Comparison of ENCODE assay signal across 8 cellular contexts in the genomic region with DNA sequence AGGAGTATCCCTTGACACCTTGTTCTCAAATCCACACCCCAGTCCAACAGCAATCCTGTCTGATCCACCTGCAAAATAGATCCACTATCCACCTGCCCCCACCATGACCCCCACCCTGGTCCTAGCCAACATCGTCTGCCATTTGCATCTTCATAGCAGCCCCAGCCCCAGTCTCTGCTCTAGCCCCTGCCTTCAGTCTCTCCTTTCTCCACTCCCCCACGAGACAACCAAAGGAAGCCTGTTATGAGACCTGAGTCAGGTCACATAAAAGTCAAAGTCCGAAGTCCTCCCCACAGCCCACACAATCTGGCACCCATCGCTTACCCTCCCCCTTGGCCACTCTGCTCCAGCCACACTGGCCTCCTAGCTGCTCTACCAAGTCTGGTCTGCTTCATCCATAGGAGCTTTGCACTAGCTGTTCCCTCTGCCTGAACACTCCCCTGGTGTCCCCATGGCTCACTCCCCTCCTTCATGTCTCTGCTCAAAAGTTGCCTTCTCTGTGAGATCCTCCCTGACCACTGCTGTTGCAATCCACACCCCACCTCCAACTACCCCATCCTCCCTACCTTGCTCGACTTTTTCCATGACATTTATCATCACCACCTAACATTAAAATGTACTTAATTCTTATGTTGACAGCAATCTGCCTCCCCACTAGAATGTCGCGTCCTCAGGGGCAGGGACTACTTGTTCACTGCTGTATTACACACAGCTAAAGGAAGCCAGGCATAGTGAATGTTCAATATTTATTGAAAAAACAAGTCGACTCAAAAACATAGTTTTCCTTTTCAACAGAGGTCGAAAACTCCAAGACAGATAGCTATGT. TPM values are rescaled to one million over a fixed set of nuclear protein-coding genes. Genes with fewer than 3 reads are reported as not detected.
DNase-seq lines count a peak whose midpoint lies in the region; ATAC-seq and TF ChIP-seq lines count a peak whose summit lies in the region.

No MANE protein-coding gene starts in this region.

- no peaks in the 10 kb centered on the region for H3K9me2 ChIP-seq in OCI-LY7 (ENCODE audit: insufficient read depth, low read length)

- CTCF ChIA-PET in OCI-LY7 (lab: Charles Lee; ENCODE audit: unreplicated experiment), result interaction anchor here (0.9 to 1.0 kb wide), 2 partner anchors 10 to 13 kb away, joined by 3 read pairs; no protein-coding TSS in a partner anchor

- no TSS peak for BruUV-seq in OCI-LY7 (replicated peaks; lab: Mats Ljungman, UMichigan)

- POLR2A ChIA-PET in OCI-LY7 (lab: Charles Lee), result interaction anchor here (1.3 to 1.6 kb wide), 4 partner anchors 9 to 25 kb away, joined by 4 to 9 read pairs (median 6); a partner anchor contains a TSS

- no peak for ATAC-seq in GM19455 (IDR thresholded peaks at IDR 0.05; ENCODE audit: unreplicated experiment)
- ATAC-seq in HG02884 (IDR thresholded peaks at IDR 0.05; ENCODE audit: unreplicated experiment), result no peak
- ATAC-seq in HG03439 (IDR thresholded peaks at IDR 0.05; ENCODE audit: unreplicated experiment), result no peak

- peaks cover 4% of the 10 kb centered on the region for H4K20me1 ChIP-seq in OCI-LY7 (ENCODE audit: insufficient read depth, low read length)

- no peak for DNase-seq in OCI-LY7 (ENCODE audit: low spot score)
- peak; percentile 92 for DNase-seq in coronary artery (ENCODE audit: low spot score)
- peak in 1 of 2 donors; percentile 97 for DNase-seq in vagina (ENCODE audit: extremely low spot score in 2 of 2)

- peaks cover 43% of the 10 kb centered on the region for H3K79me2 ChIP-seq in OCI-LY7 (ENCODE audit: insufficient read depth, low read depth, low read length)

- TF ChIP-seq CTCF in OCI-LY7 (conservative IDR thresholded peaks at IDR 0.05; ENCODE audit: low read length) (no peak), coronary artery (IDR thresholded peaks at IDR 0.05) (no peak), vagina (IDR thresholded peaks at IDR 0.05) (no peak)

- intact Hi-C loops in OCI-LY7 (cut with micrococcal nuclease; ENCODE audit: unreplicated experiment) (loop anchor here (1.0 kb wide), 1 partner anchor 199 kb away; no protein-coding TSS in a partner anchor), vagina (cut with DNase I) (loop anchor here (5.0 kb wide), 1 partner anchor 69 kb away; a partner anchor contains a TSS)

- H3K4me1 ChIP-seq in OCI-LY7 (ENCODE audit: insufficient read depth, low read length, poor library complexity, severe bottlenecking), result peaks cover 33% of the 10 kb centered on the region
- peaks cover 35% of the 10 kb centered on the region for H3K4me1 ChIP-seq in mononuclear cell (ENCODE audit: insufficient read depth, low read length)
- peaks cover 47% of the 10 kb centered on the region for H3K4me1 ChIP-seq in vagina

- H3K27me3 ChIP-seq in mononuclear cell (ENCODE audit: insufficient read depth, low read length) (no peaks in the 10 kb centered on the region), vagina (no peaks in the 10 kb centered on the region)

- peak overlapping the region; percentile 96 for H3K4me2 ChIP-seq in OCI-LY7 (ENCODE audit: low read length)

- H3K27ac ChIP-seq in OCI-LY7 (ENCODE audit: low read depth, low read length, poor library complexity, severe bottlenecking) (peak overlapping the region; percentile 91), coronary artery (peak overlapping the region; percentile 99 to 100), vagina (peak overlapping the region; percentile 100)

- peaks cover 27% of the 10 kb centered on the region for H3K36me3 ChIP-seq in OCI-LY7 (ENCODE audit: insufficient read depth, low read length)
- H3K36me3 ChIP-seq in vagina, result peaks cover 6 to 28% of the 10 kb centered on the region in 2 donors

- peak; percentile 12 for TF ChIP-seq POLR2A in GM10847 (IDR thresholded peaks at IDR 0.05; ENCODE audit: extremely low read depth, insufficient read length)
- no peak for TF ChIP-seq POLR2A in vagina (IDR thresholded peaks at IDR 0.05)

- no peaks in the 10 kb centered on the region for H3K9me3 ChIP-seq in OCI-LY7 (ENCODE audit: low read length)
- no peaks in the 10 kb centered on the region for H3K9me3 ChIP-seq in mononuclear cell (ENCODE audit: low read depth, low read length)
- H3K9me3 ChIP-seq in vagina, result no peaks in the 10 kb centered on the region

- no peak overlapping the region for H2AFZ ChIP-seq in OCI-LY7 (ENCODE audit: low read length)

- peak overlapping the region; percentile 61 for H3K4me3 ChIP-seq in OCI-LY7 (ENCODE audit: low read depth, low read length, poor library complexity, severe bottlenecking)
- peak overlapping the region; percentile 97 for H3K4me3 ChIP-seq in coronary artery
- peak overlapping the region; percentile 100 for H3K4me3 ChIP-seq in mononuclear cell (ENCODE audit: low read length)
- H3K4me3 ChIP-seq in vagina, result peak overlapping the region; percentile 97 to 98

RNA-seq across cellular contexts. Expression of a gene that starts 1.2 kb away (rescaled TPM):
- total RNA-seq in OCI-LY7 (2014; rRNA removed; shearing (Covaris generic)), result 28.3 and 30.4 TPM in 2 replicates
- total RNA-seq in OCI-LY7 (2022) (65.9 and 68.2 TPM in 2 replicates), mononuclear cell (21.5 TPM), vagina (18.9 TPM)

RNA-seq across cellular contexts. Expression of a gene that starts 4.6 kb away (rescaled TPM):
- total RNA-seq in OCI-LY7 (2014; rRNA removed; shearing (Covaris generic)), result 19.4 and 21.8 TPM in 2 replicates
- total RNA-seq in OCI-LY7 (2022) (55.9 and 57.2 TPM in 2 replicates), mononuclear cell (676 TPM), vagina (631 TPM)

RNA-seq across cellular contexts. Expression of a gene that starts 20.0 kb away (rescaled TPM):
- 15.7 and 28.3 TPM in 2 replicates for total RNA-seq in OCI-LY7 (2014; rRNA removed; shearing (Covaris generic))
- total RNA-seq in OCI-LY7 (2022) (31.2 and 31.3 TPM in 2 replicates), mononuclear cell (21.9 TPM), vagina (37.8 TPM)

RNA-seq across cellular contexts. Expression of a gene that starts 20.3 kb away (rescaled TPM):
- 33.1 and 35.4 TPM in 2 replicates for total RNA-seq in OCI-LY7 (2014; rRNA removed; shearing (Covaris generic))
- 45.9 and 46.8 TPM in 2 replicates for total RNA-seq in OCI-LY7 (2022)
- 26.1 TPM for total RNA-seq in mononuclear cell
- total RNA-seq in vagina, result 70.2 TPM

RNA-seq across cellular contexts. Expression of a gene that starts 24.5 kb away (rescaled TPM):
- total RNA-seq in OCI-LY7 (2014; rRNA removed; shearing (Covaris generic)), result 538 and 634 TPM in 2 replicates
- total RNA-seq in OCI-LY7 (2022) (3,661 and 4,044 TPM in 2 replicates), mononuclear cell (71.4 TPM), vagina (3,724 TPM)

Comparison
In these comparisons a context has a peak if more than half of its experiments do, and no peak if none do; other contexts are left out.
1. RNA of a gene that starts 4.6 kb away (total RNA-seq): 676 TPM in mononuclear cell (single experiment) and 631 TPM in vagina (single experiment); 19.4 to 57.2 TPM in OCI-LY7; every median in the first group is over 10 times any median in the second.
2. Peak in every context shown above with its lines, with median percentiles within 50 percentile points of each other: H3K27ac ChIP-seq and H3K4me3 ChIP-seq.